ENCODE assay signal across 1 cellular context in genomic region chr20:49799698-49800097, GRCh38.
TF ChIP-seq lines count a peak whose summit lies in the region.

No MANE protein-coding gene starts in this region.

TF ChIP-seq in HepG2, 621 proteins besides CTCF, POLR2A, EP300 and RAD21 (continued from another document and continues in another):
- TF ChIP-seq ZNF280B (CRISPR knock-in tag; IDR thresholded peaks at IDR 0.05; ENCODE audit: borderline replicate concordance) (no peak), ZNF552 (CRISPR knock-in tag; IDR thresholded peaks at IDR 0.05; ENCODE audit: borderline replicate concordance) (no peak), KAT2B (IDR thresholded peaks at IDR 0.05; ENCODE audit: borderline replicate concordance, low read depth, low read length) (peak; percentile 19; the same call in 1 of the 2 replicates), SNAPC2 (CRISPR knock-in tag; IDR thresholded peaks at IDR 0.05) (no peak), ZMYM4 (CRISPR knock-in tag; IDR thresholded peaks at IDR 0.05) (peak; percentile 46; the same call in 1 of the 2 replicates), TAF1 (CRISPR knock-in tag; IDR thresholded peaks at IDR 0.05) (no peak), DBP (CRISPR knock-in tag; IDR thresholded peaks at IDR 0.05; ENCODE audit: not compliant biosample characterization) (no peak), ZBTB46 (CRISPR knock-in tag; IDR thresholded peaks at IDR 0.05; ENCODE audit: borderline replicate concordance) (no peak), NCOA5 (CRISPR knock-in tag; IDR thresholded peaks at IDR 0.05) (no peak), ZBED4 (CRISPR knock-in tag; IDR thresholded peaks at IDR 0.05; ENCODE audit: borderline replicate concordance) (no peak), RELA (CRISPR knock-in tag; IDR thresholded peaks at IDR 0.05) (no peak), POLR2AphosphoS5 (IDR thresholded peaks at IDR 0.05; ENCODE audit: low read depth, low read length) (no peak), ZNF878 (CRISPR knock-in tag; IDR thresholded peaks at IDR 0.05) (no peak), SRSF4 (IDR thresholded peaks at IDR 0.05; ENCODE audit: low read depth, low read length, poor library complexity, severe bottlenecking) (no peak), FOXJ3 (CRISPR knock-in tag; IDR thresholded peaks at IDR 0.05; ENCODE audit: borderline replicate concordance) (peak; percentile 85; the same call in 1 of the 2 replicates), MLLT10 (CRISPR knock-in tag; IDR thresholded peaks at IDR 0.05) (no peak), PPARG (CRISPR knock-in tag; conservative IDR thresholded peaks at IDR 0.05) (no peak; the same call in 1 of the 2 replicates), NONO (IDR thresholded peaks at IDR 0.05) (no peak), NONO (CRISPR knock-in tag; conservative IDR thresholded peaks at IDR 0.05) (0 out of 2 replicates have a peak, but pooled peaks have one; percentile 28)
- TF ChIP-seq, protein P1, sequence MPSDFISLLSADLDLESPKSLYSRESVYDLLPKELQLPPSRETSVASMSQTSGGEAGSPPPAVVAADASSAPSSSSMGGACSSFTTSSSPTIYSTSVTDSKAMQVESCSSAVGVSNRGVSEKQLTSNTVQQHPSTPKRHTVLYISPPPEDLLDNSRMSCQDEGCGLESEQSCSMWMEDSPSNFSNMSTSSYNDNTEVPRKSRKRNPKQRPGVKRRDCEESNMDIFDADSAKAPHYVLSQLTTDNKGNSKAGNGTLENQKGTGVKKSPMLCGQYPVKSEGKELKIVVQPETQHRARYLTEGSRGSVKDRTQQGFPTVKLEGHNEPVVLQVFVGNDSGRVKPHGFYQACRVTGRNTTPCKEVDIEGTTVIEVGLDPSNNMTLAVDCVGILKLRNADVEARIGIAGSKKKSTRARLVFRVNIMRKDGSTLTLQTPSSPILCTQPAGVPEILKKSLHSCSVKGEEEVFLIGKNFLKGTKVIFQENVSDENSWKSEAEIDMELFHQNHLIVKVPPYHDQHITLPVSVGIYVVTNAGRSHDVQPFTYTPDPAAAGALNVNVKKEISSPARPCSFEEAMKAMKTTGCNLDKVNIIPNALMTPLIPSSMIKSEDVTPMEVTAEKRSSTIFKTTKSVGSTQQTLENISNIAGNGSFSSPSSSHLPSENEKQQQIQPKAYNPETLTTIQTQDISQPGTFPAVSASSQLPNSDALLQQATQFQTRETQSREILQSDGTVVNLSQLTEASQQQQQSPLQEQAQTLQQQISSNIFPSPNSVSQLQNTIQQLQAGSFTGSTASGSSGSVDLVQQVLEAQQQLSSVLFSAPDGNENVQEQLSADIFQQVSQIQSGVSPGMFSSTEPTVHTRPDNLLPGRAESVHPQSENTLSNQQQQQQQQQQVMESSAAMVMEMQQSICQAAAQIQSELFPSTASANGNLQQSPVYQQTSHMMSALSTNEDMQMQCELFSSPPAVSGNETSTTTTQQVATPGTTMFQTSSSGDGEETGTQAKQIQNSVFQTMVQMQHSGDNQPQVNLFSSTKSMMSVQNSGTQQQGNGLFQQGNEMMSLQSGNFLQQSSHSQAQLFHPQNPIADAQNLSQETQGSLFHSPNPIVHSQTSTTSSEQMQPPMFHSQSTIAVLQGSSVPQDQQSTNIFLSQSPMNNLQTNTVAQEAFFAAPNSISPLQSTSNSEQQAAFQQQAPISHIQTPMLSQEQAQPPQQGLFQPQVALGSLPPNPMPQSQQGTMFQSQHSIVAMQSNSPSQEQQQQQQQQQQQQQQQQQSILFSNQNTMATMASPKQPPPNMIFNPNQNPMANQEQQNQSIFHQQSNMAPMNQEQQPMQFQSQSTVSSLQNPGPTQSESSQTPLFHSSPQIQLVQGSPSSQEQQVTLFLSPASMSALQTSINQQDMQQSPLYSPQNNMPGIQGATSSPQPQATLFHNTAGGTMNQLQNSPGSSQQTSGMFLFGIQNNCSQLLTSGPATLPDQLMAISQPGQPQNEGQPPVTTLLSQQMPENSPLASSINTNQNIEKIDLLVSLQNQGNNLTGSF (CRISPR knock-in tag; IDR thresholded peaks at IDR 0.05) = no peak
- TF ChIP-seq, protein P2, sequence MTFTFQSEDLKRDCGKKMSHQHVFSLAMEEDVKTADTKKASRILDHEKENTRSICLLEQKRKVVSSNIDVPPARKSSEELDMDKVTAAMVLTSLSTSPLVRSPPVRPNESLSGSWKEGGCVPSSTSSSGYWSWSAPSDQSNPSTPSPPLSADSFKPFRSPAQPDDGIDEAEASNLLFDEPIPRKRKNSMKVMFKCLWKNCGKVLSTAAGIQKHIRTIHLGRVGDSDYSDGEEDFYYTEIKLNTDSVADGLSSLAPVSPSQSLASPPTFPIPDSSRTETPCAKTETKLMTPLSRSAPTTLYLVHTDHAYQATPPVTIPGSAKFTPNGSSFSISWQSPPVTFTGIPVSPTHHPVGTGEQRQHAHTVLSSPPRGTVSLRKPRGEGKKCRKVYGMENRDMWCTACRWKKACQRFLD (CRISPR knock-in tag; IDR thresholded peaks at IDR 0.05; ENCODE audit: borderline replicate concordance) = no peak
- TF ChIP-seq, protein P3, sequence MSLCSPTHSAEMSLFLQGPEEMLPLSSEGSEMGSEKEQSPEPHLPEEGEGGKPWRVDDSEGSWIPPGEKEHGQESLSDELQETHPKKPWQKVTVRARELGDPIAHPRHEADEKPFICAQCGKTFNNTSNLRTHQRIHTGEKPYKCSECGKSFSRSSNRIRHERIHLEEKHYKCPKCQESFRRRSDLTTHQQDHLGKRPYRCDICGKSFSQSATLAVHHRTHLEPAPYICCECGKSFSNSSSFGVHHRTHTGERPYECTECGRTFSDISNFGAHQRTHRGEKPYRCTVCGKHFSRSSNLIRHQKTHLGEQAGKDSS (CRISPR knock-in tag; IDR thresholded peaks at IDR 0.05; ENCODE audit: borderline replicate concordance, low read depth) = no peak
- TF ChIP-seq, protein P4, sequence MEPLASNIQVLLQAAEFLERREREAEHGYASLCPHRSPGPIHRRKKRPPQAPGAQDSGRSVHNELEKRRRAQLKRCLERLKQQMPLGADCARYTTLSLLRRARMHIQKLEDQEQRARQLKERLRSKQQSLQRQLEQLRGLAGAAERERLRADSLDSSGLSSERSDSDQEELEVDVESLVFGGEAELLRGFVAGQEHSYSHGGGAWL (CRISPR knock-in tag; IDR thresholded peaks at IDR 0.05) = no peak
- TF ChIP-seq, protein P5, sequence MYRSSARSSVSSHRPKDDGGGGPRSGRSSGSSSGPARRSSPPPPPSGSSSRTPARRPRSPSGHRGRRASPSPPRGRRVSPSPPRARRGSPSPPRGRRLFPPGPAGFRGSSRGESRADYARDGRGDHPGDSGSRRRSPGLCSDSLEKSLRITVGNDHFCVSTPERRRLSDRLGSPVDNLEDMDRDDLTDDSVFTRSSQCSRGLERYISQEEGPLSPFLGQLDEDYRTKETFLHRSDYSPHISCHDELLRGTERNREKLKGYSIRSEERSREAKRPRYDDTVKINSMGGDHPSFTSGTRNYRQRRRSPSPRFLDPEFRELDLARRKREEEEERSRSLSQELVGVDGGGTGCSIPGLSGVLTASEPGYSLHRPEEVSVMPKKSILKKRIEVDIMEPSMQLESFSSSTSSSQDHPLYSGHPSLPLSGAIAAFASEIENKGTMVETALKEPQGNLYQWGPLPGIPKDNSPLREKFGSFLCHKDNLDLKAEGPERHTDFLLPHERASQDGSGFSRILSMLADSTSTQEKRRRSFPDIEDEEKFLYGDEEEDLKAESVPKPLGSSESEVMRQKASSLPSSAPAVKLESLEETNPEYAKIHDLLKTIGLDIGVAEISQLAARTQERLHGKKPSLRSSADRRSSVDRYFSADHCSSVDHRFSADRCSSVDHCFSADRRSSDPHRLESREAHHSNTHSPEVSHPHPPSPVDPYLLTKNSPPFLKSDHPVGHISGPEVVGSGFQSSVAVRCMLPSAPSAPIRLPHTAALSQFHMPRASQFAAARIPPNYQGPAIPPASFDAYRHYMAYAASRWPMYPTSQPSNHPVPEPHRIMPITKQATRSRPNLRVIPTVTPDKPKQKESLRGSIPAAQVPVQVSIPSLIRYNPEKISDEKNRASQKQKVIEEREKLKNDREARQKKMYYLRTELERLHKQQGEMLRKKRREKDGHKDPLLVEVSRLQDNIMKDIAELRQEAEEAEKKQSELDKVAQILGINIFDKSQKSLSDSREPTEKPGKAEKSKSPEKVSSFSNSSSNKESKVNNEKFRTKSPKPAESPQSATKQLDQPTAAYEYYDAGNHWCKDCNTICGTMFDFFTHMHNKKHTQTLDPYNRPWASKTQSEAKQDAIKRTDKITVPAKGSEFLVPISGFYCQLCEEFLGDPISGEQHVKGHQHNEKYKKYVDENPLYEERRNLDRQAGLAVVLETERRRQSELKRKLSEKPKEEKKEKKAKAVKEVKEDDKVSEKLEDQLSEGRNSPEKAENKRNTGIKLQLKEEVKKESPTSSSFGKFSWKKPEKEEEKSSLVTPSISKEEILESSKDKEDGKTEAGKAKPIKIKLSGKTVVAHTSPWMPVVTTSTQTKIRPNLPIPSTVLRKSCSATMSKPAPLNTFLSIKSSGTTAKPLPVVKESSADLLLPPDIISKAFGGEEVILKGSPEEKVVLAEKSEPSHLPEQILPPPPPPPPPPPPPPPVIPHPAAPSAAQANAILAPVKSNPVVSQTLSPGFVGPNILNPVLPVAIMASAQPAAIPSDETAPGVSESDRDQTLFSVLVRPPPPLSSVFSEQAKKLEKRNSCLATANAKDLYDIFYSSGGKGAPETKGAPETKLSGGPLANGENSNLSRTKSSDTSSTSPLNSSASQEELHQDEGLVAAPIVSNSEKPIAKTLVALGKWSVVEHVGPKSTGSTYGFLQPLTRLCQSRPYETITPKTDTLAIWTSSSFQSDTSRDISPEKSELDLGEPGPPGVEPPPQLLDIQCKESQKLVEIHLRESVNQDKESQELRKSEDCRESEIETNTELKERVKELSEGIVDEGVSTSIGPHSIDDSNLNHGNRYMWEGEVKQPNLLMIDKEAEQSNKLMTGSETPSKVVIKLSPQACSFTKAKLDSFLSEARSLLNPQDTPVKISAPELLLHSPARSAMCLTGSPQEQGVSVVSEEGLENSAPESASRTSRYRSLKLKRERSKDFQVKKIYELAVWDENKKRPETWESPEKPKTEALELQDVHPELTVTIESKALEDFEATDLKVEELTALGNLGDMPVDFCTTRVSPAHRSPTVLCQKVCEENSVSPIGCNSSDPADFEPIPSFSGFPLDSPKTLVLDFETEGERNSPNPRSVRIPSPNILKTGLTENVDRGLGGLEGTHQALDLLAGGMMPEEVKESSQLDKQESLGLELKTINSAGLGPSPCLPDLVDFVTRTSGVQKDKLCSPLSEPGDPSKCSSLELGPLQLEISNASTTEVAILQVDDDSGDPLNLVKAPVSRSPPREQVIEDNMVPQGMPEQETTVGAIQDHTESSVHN (CRISPR knock-in tag; IDR thresholded peaks at IDR 0.05) = no peak
